ENCODE assay signal across 13 cellular contexts in the genomic region with DNA sequence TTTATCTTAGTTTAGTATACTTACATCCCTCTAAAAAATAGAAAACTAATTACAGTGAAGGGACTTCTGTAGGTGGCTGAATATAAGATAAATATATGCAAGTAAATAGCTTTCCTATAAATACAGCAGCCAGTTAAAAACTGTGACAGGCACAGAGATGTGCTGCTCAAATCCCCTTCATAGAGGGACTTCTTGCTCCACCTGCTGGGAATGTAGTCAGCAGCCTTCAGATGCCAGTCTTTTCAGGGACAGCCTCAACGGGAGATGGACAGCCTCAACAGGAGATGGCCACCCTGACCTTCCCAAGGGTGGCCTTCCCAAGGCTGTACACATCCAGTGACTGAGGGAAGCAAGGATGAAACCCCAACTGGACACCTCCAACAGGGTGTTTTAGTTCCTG. TPM values are rescaled to one million over a fixed set of nuclear protein-coding genes. Genes with fewer than 3 reads are reported as not detected.
DNase-seq lines count a peak whose midpoint lies in the region; ATAC-seq and TF ChIP-seq lines count a peak whose summit lies in the region.
"Had no signal": no experiment of that assay in that cellular context is flagged by ENCODE, and none has a peak within 500 bp of the region (broad histone marks: within the 10 kb centered on the region; RNA-seq: fewer than 3 reads in every experiment).

No MANE protein-coding gene starts in this region.

- H3K4me3 ChIP-seq in left ventricle myocardium inferior (no peak overlapping the region), transverse colon (no peak overlapping the region)
- H3K4me3 ChIP-seq: lower lobe of right lung, suprapubic skin had no signal

- H3K36me3 ChIP-seq in left ventricle myocardium inferior (no peaks in the 10 kb centered on the region), transverse colon (no peaks in the 10 kb centered on the region)
- H3K36me3 ChIP-seq: lower lobe of right lung, suprapubic skin had no signal

- H3K27ac ChIP-seq in left ventricle myocardium inferior (replicated peaks) (no peak overlapping the region), transverse colon (no peak overlapping the region)
- H3K27ac ChIP-seq: lower lobe of right lung, suprapubic skin had no signal

- intact Hi-C loops in Right ventricle myocardium superior (cut with DNase I) (loop anchor here (5.0 to 10.0 kb wide), 2 partner anchors 182 to 500 kb away; no protein-coding TSS in a partner anchor), cardiac septum (cut with DNase I) (loop anchor here (5.0 kb wide), 1 partner anchor 425 kb away; no protein-coding TSS in a partner anchor), left ventricle myocardium inferior (cut with micrococcal nuclease) (no loop called here), transverse colon (cut with DNase I; ENCODE audit: low total_unique reads) (no loop called here)

- DNase-seq in Right ventricle myocardium superior (no peak), cardiac septum (ENCODE audit: low spot score) (no peak), SK-MEL-5 (ENCODE audit: low read depth, low spot score) (peak; percentile 30), left ventricle myocardium inferior (no peak), transverse colon (no peak), ureter (ENCODE audit: low spot score) (no peak), COR-L47 (lab: John Stamatoyannopoulos, UW) (no peak), dedifferentiated amniotic fluid mesenchymal stem cell (ENCODE audit: extremely low spot score) (no peak)
- DNase-seq: activated CD4-positive, alpha-beta T cell treated with anti-CD3 and anti-CD28 coated beads, Interleukin-2, amount 10 ng/mL, durations not matched to agents 7 days and 5 days; activated naive CD4-positive, alpha-beta T cell; lower lobe of right lung had no signal

- in situ Hi-C loops in SK-MEL-5 (cut with HindIII; ENCODE audit: low pct_unique_long_range_greater_than_20kb, low sequenced_read_pairs), result no loop called here
- in situ Hi-C loops in transverse colon (cut with MboI; ENCODE audit: low pct_ligation_motif_present in 1 of 4, low pct_unique_long_range_greater_than_20kb in 1 of 4, low sequenced_read_pairs in 3 of 4), result no loop called here

- no peak for TF ChIP-seq EP300 in transverse colon (IDR thresholded peaks at IDR 0.05; ENCODE audit: low read depth)

- peak; percentile 87 for ATAC-seq in Right ventricle myocardium superior (ENCODE audit: poor library complexity)

- H3K27me3 ChIP-seq in left ventricle myocardium inferior (ENCODE audit: low read depth) (peaks cover 15% of the 10 kb centered on the region), transverse colon (no peaks in the 10 kb centered on the region)

- 15% methylated on average over 1 of the region's 1 CpG; no CpG with 5 or more reads in 1 of the 2 donors for WGBS in transverse colon (ENCODE audit: low coverage in 1 of 2), 2 donors

- no peak for TF ChIP-seq POLR2A in transverse colon (IDR thresholded peaks at IDR 0.05)

- H3K9me3 ChIP-seq in left ventricle myocardium inferior (replicated peaks) (no peaks in the 10 kb centered on the region), transverse colon (no peaks in the 10 kb centered on the region)
- H3K9me3 ChIP-seq: lower lobe of right lung, suprapubic skin had no signal

- H3K4me1 ChIP-seq in left ventricle myocardium inferior (peaks cover 7% of the 10 kb centered on the region), transverse colon (no peaks in the 10 kb centered on the region)
- H3K4me1 ChIP-seq: lower lobe of right lung had no signal

- TF ChIP-seq CTCF in left ventricle myocardium inferior (IDR thresholded peaks at IDR 0.05; ENCODE audit: borderline replicate concordance) (peak; percentile 59), transverse colon (IDR thresholded peaks at IDR 0.05) (peak in 4 of 5 experiments; percentile 24 to 51 (median 26))

RNA-seq across cellular contexts. Expression of a gene that starts 15.7 kb away (rescaled TPM):
- total RNA-seq in Right ventricle myocardium superior (not detected), cardiac septum (not detected), left ventricle myocardium inferior (not detected), transverse colon (not detected), ureter (not detected)
- not detected in 2 replicates for total RNA-seq in SK-MEL-5 (2014; rRNA removed; shearing (Covaris generic))
- not detected in 2 replicates for polyA plus RNA-seq in SK-MEL-5 (2015; cell fraction: cytosol; rRNA removed)
- not detected in 2 replicates for polyA plus RNA-seq in SK-MEL-5 (2015; cell fraction: nucleus; rRNA removed)
- total RNA-seq: activated CD4-positive, alpha-beta T cell treated with anti-CD3 and anti-CD28 coated beads, Interleukin-2, amount 10 ng/mL, durations not matched to agents 7 days and 5 days; H4; lower lobe of right lung; suprapubic skin had no signal

Comparison
In these comparisons a context has a peak if more than half of its experiments do, and no peak if none do; other contexts are left out.
1. intact Hi-C loops: an anchor here in Right ventricle myocardium superior (5.0 to 10.0 kb wide) and cardiac septum (5.0 kb wide); none called in left ventricle myocardium inferior and transverse colon.